8 cellular contexts compared by ENCODE assay signal in the genomic region with DNA sequence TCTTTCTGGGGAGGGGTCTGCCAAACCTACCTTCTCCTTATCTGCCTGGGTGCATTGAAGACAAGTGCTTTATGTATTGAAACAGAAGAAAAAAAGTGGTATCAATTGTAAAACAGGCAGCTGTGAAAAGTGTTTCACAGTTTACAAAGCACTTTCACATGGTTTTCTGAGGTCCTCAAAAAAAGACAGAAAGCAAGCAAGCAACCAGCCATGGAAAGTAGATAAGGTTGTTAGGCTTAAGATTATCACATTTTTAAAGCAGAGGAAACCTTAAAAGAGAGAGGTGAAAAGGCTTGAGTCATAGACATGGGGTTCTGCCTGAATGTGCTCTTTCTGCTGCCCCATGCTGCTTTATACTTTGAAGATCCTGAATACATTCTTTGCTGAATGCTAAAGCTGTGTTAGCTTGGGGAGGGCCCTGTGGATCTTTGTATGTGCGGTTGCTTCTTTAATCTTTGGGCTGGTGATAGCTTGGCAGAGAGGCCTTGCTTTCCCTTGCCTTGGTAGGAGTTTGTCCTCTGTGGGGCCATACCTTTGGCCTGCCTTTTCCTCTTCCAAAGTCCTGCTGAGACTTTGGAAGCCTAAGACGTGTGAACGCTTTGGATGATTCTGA. TPM values are rescaled to one million over a fixed set of nuclear protein-coding genes. Genes with fewer than 3 reads are reported as not detected.
DNase-seq lines count a peak whose midpoint lies in the region; ATAC-seq, FAIRE-seq and TF ChIP-seq lines count a peak whose summit lies in the region.

No MANE protein-coding gene starts in this region.

- no peaks in the 10 kb centered on the region for H3K9me3 ChIP-seq in HAP-1
- no peaks in the 10 kb centered on the region for H3K9me3 ChIP-seq in WERI-Rb-1 (ENCODE audit: severe bottlenecking)
- no peaks in the 10 kb centered on the region for H3K9me3 ChIP-seq in small intestine (ENCODE audit: control insufficient read depth, low read depth)

- TF ChIP-seq CTCF in WERI-Rb-1 (IDR thresholded peaks at IDR 0.05; ENCODE audit: low read depth, low read length) (no peak), fibroblast of villous mesenchyme (IDR thresholded peaks at IDR 0.05; ENCODE audit: insufficient read depth, low read depth, low read length) (no peak)

- H3K4me3 ChIP-seq in HAP-1 (peak overlapping the region; percentile 75), WERI-Rb-1 (ENCODE audit: low read depth, low read length) (peak overlapping the region; percentile 52), fibroblast of villous mesenchyme (ENCODE audit: low read depth, low read length) (peak overlapping the region; percentile 98), small intestine (ENCODE audit: low read depth in 1 of 2, low read length in 2 of 2) (peak overlapping the region; percentile 85 to 94)

- WGBS in small intestine, 3 donors, result 7 to 33% (median 29%) methylated on average over 3 of the region's 3 CpGs

- in situ Hi-C loops in HAP-1 (cut with MboI; ENCODE audit: low sequenced_read_pairs), result no loop called here

- no peaks in the 10 kb centered on the region for H3K27me3 ChIP-seq in HAP-1 (ENCODE audit: low read depth)
- H3K27me3 ChIP-seq in WERI-Rb-1 (ENCODE audit: insufficient read depth, low read depth, severe bottlenecking), result no peaks in the 10 kb centered on the region
- H3K27me3 ChIP-seq in small intestine (ENCODE audit: control insufficient read depth in 2 of 2, insufficient read depth in 2 of 2, low read length in 2 of 2), result no peaks in the 10 kb centered on the region

- FAIRE-seq in small intestine (lab: Jason Lieb, UNC), result no peak

- H3K4me1 ChIP-seq in HAP-1 (peaks cover 34% of the 10 kb centered on the region), small intestine (ENCODE audit: control insufficient read depth in 2 of 2, insufficient read depth in 1 of 2, low read depth in 1 of 2, low read length in 1 of 2) (peaks cover 6 to 21% of the 10 kb centered on the region in 2 donors)

- ATAC-seq in GM18519 (IDR thresholded peaks at IDR 0.05; ENCODE audit: low FRiP score, unreplicated experiment), result no peak
- no peak for ATAC-seq in HG03280 (IDR thresholded peaks at IDR 0.05; ENCODE audit: unreplicated experiment)
- no peak for ATAC-seq in GM19324 (IDR thresholded peaks at IDR 0.05; ENCODE audit: low FRiP score, unreplicated experiment)

- H3K36me3 ChIP-seq in HAP-1 (replicated peaks) (peaks cover 11% of the 10 kb centered on the region), WERI-Rb-1 (no peaks in the 10 kb centered on the region), small intestine (ENCODE audit: control insufficient read depth in 2 of 2, insufficient read depth in 2 of 2, low read length in 2 of 2) (peaks cover 0 to 2% of the 10 kb centered on the region in 2 donors)

- H3K27ac ChIP-seq in WERI-Rb-1 (no peak overlapping the region), small intestine (ENCODE audit: low read depth in 1 of 2, low read length in 1 of 2) (peak overlapping the region; percentile 89 to 94)

- DNase-seq in HAP-1 (ENCODE audit: low spot score in 2 of 2), result peak in 1 of 2 experiments; percentile 34
- no peak for DNase-seq in WERI-Rb-1
- no peak for DNase-seq in fibroblast of villous mesenchyme (ENCODE audit: low read depth)
- peak; percentile 86 for DNase-seq in small intestine
- DNase-seq in NCI-H128 (lab: John Stamatoyannopoulos, UW; ENCODE audit: unreplicated experiment), result no peak

RNA-seq across cellular contexts. Expression of gene SMAD3, which starts 2.6 kb away (rescaled TPM):
- 30.3 and 67.8 TPM in 2 replicates for total RNA-seq in fibroblast of villous mesenchyme
- 10 to 100 TPM; 11.6 to 17.0 (median 12.1) TPM for polyA plus RNA-seq in small intestine
